In the genomic region with DNA sequence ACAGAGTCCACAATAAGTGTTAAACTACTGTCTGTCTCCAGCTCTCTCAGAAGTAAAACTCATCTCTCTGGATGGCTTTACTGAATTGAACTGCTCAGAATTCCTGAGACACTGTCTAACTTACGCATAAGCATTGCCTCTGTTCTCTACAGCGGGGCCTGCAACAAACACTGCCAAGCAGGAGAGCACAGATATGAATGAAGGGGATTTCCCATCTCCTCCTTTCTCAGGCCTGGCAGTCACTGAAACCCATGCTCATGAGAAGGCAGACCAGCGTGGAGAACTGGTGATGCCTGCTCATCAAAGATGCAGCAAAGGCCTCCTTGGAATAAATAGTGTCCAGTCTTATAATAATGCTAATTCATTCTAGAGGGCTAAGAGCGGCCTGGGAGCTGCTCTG, we compare ENCODE assay signal across 10 cellular contexts. TPM values are rescaled to one million over a fixed set of nuclear protein-coding genes. Genes with fewer than 3 reads are reported as not detected.
DNase-seq lines count a peak whose midpoint lies in the region; ATAC-seq, FAIRE-seq and TF ChIP-seq lines count a peak whose summit lies in the region.
"Had no signal": no experiment of that assay in that cellular context is flagged by ENCODE, and none has a peak within 500 bp of the region (broad histone marks: within the 10 kb centered on the region; RNA-seq: fewer than 3 reads in every experiment).

No MANE protein-coding gene starts in this region.

- no peak for FAIRE-seq in small intestine (lab: Jason Lieb, UNC)

- H3K4me1 Mint-ChIP-seq in effector memory CD8-positive, alpha-beta T cell (ENCODE audit: low read depth in 2 of 2), result peaks cover 77 to 91% of the 10 kb centered on the region in 2 donors
- H3K4me1 Mint-ChIP-seq: neural crest cell had no signal

- H3K27ac Mint-ChIP-seq in effector memory CD8-positive, alpha-beta T cell, result peak overlapping the region; percentile 88 to 93

- 66 to 87% (median 76%) methylated on average over 4 of the region's 4 CpGs for WGBS in small intestine, 3 donors

- no peak for TF ChIP-seq CTCF in GM20000 (IDR thresholded peaks at IDR 0.05; ENCODE audit: extremely low read depth, missing control alignments)

- H3K36me3 ChIP-seq in small intestine (ENCODE audit: control insufficient read depth in 2 of 2, insufficient read depth in 2 of 2, low read length in 2 of 2), result no peaks in the 10 kb centered on the region

- H3K27ac ChIP-seq in small intestine (ENCODE audit: low read depth in 1 of 2, low read length in 1 of 2), result no peak overlapping the region

- peak; percentile 66 for ATAC-seq in HG03565 (IDR thresholded peaks at IDR 0.05; ENCODE audit: unreplicated experiment)
- ATAC-seq in effector memory CD8-positive, alpha-beta T cell (replicated peaks), result peak; percentile 85
- ATAC-seq in HG03135 (IDR thresholded peaks at IDR 0.05; ENCODE audit: unreplicated experiment), result no peak

- peaks cover 3% of the 10 kb centered on the region in 2 donors for H3K4me1 ChIP-seq in small intestine (ENCODE audit: control insufficient read depth in 2 of 2, insufficient read depth in 1 of 2, low read depth in 1 of 2, low read length in 1 of 2)

- peaks cover 71% of the 10 kb centered on the region for H3K36me3 Mint-ChIP-seq in effector memory CD8-positive, alpha-beta T cell (ENCODE audit: insufficient read depth)

- H3K9me3 ChIP-seq in small intestine (ENCODE audit: control insufficient read depth, low read depth), result no peaks in the 10 kb centered on the region

- no peaks in the 10 kb centered on the region for H3K27me3 Mint-ChIP-seq in effector memory CD8-positive, alpha-beta T cell

- H3K4me3 ChIP-seq in small intestine (ENCODE audit: low read depth in 1 of 2, low read length in 2 of 2), result no peak overlapping the region

- no peaks in the 10 kb centered on the region for H3K27me3 ChIP-seq in small intestine (ENCODE audit: control insufficient read depth in 2 of 2, insufficient read depth in 2 of 2, low read length in 2 of 2)

- H3K4me3 Mint-ChIP-seq in effector memory CD8-positive, alpha-beta T cell, result peak overlapping the region; percentile 96
- H3K4me3 Mint-ChIP-seq: neural crest cell had no signal

- peak; percentile 44 for DNase-seq in EH (ENCODE audit: low read depth)
- peak; percentile 49 for DNase-seq in GM20000 (ENCODE audit: low spot score)
- no peak for DNase-seq in effector memory CD8-positive, alpha-beta T cell
- no peak for DNase-seq in small intestine
- DNase-seq in GDM1 (lab: John Stamatoyannopoulos, UW), result no peak
- no peak for DNase-seq in AG08395 (ENCODE audit: low spot score)
- DNase-seq: NCI-H2227 treated with DMSO at 0.1 percent for 48 hours had no signal

- H3K9me3 Mint-ChIP-seq in effector memory CD8-positive, alpha-beta T cell, result no peaks in the 10 kb centered on the region
- H3K9me3 Mint-ChIP-seq: neural crest cell had no signal

RNA-seq across cellular contexts. Expression of gene RASGRP1, which starts 10.3 kb away (rescaled TPM):
- under 1 TPM; 0.45 to 0.64 (median 0.54) TPM for polyA plus RNA-seq in small intestine

Comparison
In these comparisons a context has a peak if more than half of its experiments do, and no peak if none do; other contexts are left out.
1. DNase-seq: peak in EH (single experiment) and GM20000 (single experiment); none in effector memory CD8-positive, alpha-beta T cell (0 of 3), small intestine (single experiment), GDM1 (single experiment) and AG08395 (single experiment).